In the genomic region with DNA sequence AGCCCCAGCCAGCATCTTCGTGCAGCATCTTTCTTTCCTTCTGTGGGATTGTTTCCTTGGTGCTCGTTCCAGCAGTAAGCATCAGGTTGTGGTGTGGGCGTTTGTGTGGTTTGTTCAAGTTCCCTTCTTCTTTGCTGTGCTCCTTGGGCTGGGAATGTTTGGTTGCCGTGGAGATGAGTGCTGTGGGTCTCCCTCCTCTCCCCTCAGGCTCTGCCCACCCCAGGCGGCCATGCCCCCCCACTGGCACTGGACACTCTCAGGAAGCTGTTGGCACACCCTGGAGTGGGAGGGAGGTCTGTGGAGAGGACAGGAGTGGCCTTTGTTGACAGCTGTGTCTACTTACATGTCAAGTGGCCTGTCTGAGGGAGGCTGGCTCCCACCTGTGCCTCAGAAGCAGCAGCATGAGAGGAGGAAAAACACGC, we compare ENCODE assay signal across 11 cellular contexts. TPM values are rescaled to one million over a fixed set of nuclear protein-coding genes. Genes with fewer than 3 reads are reported as not detected.
DNase-seq lines count a peak whose midpoint lies in the region; ATAC-seq, FAIRE-seq and TF ChIP-seq lines count a peak whose summit lies in the region.
"Had no signal": no experiment of that assay in that cellular context is flagged by ENCODE, and none has a peak within 500 bp of the region (broad histone marks: within the 10 kb centered on the region; RNA-seq: fewer than 3 reads in every experiment).

No MANE protein-coding gene starts in this region.

- DNase-seq in COR-L47 (lab: John Stamatoyannopoulos, UW) (peak; percentile 32), NCI-H1092 (lab: John Stamatoyannopoulos, UW) (peak; percentile 5), K562 (ENCODE audit: extremely low read depth in 1 of 4, low spot score in 3 of 4) (no peak), myocyte (ENCODE audit: low read depth) (peak; percentile 84), OCI-M1 (lab: John Stamatoyannopoulos, UW) (no peak)
- no peak for DNase-seq in activated CD8-positive, alpha-beta memory T cell treated with anti-CD3 and anti-CD28 coated beads, Interleukin-2, amount 50 U/mL, for 48 hours
- no peak for DNase-seq in activated effector memory CD4-positive, alpha-beta T cell treated with anti-CD3 and anti-CD28 coated beads, Interleukin-2, amount 50 U/mL, for 16 hours
- DNase-seq in CD4-positive, alpha-beta memory T cell = no peak
- DNase-seq: effector CD8-positive, alpha-beta T cell; stimulated activated CD4-positive, alpha-beta T cell treated with anti-CD3 and anti-CD28 coated beads, Interleukin-1b, Interleukin-23, amount 100 ng/mL, for 48 hours had no signal

- TF ChIP-seq RAD21 in K562 (CRISPR knock-in tag; conservative IDR thresholded peaks at IDR 0.05 in 1 of 2, IDR thresholded peaks at IDR 0.05 in 1 of 2) = no peak

- POLR2A ChIA-PET in K562 (lab: Yijun Ruan, JAX) = interaction anchor here (1.2 kb wide), 1 partner anchor 11 kb away, joined by 3 read pairs; no protein-coding TSS in a partner anchor
- POLR2A ChIA-PET in CD4-positive, alpha-beta memory T cell (lab: Charles Lee; ENCODE audit: partially characterized antibody) = interaction anchor here (0.6 kb wide), 1 partner anchor 1897 kb away, joined by 3 read pairs; no protein-coding TSS in a partner anchor

- H3K9me1 ChIP-seq in K562 (ENCODE audit: control insufficient read depth, insufficient read depth, low read length) = no peaks in the 10 kb centered on the region

- H3K9me3 ChIP-seq in K562 (replicated peaks; ENCODE audit: control insufficient read depth, insufficient read depth, low read depth, low read length) = no peaks in the 10 kb centered on the region
- no peaks in the 10 kb centered on the region for H3K9me3 ChIP-seq in CD4-positive, alpha-beta memory T cell (ENCODE audit: control insufficient read depth in 1 of 2, low read length in 2 of 2)

- in situ Hi-C loops in K562 (cut with MboI) = no loop called here

- no peak overlapping the region for H3K4me2 ChIP-seq in K562 (ENCODE audit: insufficient read depth, low read length)

- no peak for FAIRE-seq in K562 (lab: Jason Lieb, UNC)
- FAIRE-seq: G401.6 had no signal

- H3K36me3 Mint-ChIP-seq in CD4-positive, alpha-beta memory T cell = peaks cover 17 to 28% of the 10 kb centered on the region in 2 donors

- TF ChIP-seq POLR2A in K562 (conservative IDR thresholded peaks at IDR 0.05) = no peak

- WGBS in K562 (ENCODE audit: insufficient coverage, low coverage, missing lambda C conversion rate) = 66% methylated on average over 6 of the region's 6 CpGs

- no peak overlapping the region for H3K27ac ChIP-seq in K562 (ENCODE audit: extremely low read depth, low read depth, low read length)
- H3K27ac ChIP-seq in CD4-positive, alpha-beta memory T cell (ENCODE audit: low read depth, low read length) = no peak overlapping the region

- H3K4me1 ChIP-seq in K562 (replicated peaks in 1 of 2; ENCODE audit: control insufficient read depth in 2 of 2, insufficient read depth in 2 of 2, low read length in 2 of 2) = peaks cover 8 to 23% of the 10 kb centered on the region in 2 experiments
- H3K4me1 ChIP-seq in CD4-positive, alpha-beta memory T cell (ENCODE audit: insufficient read depth, low read length) = no peaks in the 10 kb centered on the region

- peak overlapping the region in 1 of 7 donors; percentile 64 for H3K27ac Mint-ChIP-seq in CD4-positive, alpha-beta memory T cell

- peaks cover 0 to 14% (median 7%) of the 10 kb centered on the region in 4 donors for H3K4me1 Mint-ChIP-seq in CD4-positive, alpha-beta memory T cell

- peak overlapping the region in 1 of 2 experiments; percentile 27; a peak in 1 of 4 replicates for H3K9ac ChIP-seq in K562 (ENCODE audit: insufficient read depth in 1 of 2, low read depth in 2 of 2, low read length in 2 of 2)

- H3K27me3 Mint-ChIP-seq in CD4-positive, alpha-beta memory T cell = no peaks in the 10 kb centered on the region

- H3K79me2 ChIP-seq in K562 (ENCODE audit: control insufficient read depth, insufficient read depth, low read length) = peaks cover 24% of the 10 kb centered on the region

- no peak overlapping the region for H3K4me3 Mint-ChIP-seq in CD4-positive, alpha-beta memory T cell

- TF ChIP-seq CTCF in K562 (IDR thresholded peaks at IDR 0.05 in 2 of 3, conservative IDR thresholded peaks at IDR 0.05 in 1 of 3; ENCODE audit: insufficient read depth in 2 of 3, low read depth in 1 of 3, low read length in 3 of 3) = no peak

- no peaks in the 10 kb centered on the region for H4K20me1 ChIP-seq in K562 (replicated peaks; ENCODE audit: control insufficient read depth, insufficient read depth, low read length)

- peaks cover 0 to 1% (median 0%) of the 10 kb centered on the region in 8 donors for H3K9me3 Mint-ChIP-seq in CD4-positive, alpha-beta memory T cell

- H3K36me3 ChIP-seq in K562 (ENCODE audit: control insufficient read depth, insufficient read depth, low read length) = peaks cover 26% of the 10 kb centered on the region; the same call in 2 of the 3 replicates
- H3K36me3 ChIP-seq in CD4-positive, alpha-beta memory T cell (ENCODE audit: insufficient read depth, low read length) = peaks cover 5% of the 10 kb centered on the region

- no peaks in the 10 kb centered on the region for H3K27me3 ChIP-seq in K562 (ENCODE audit: control insufficient read depth in 2 of 2, insufficient read depth in 2 of 2, low read length in 2 of 2)
- no peaks in the 10 kb centered on the region for H3K27me3 ChIP-seq in CD4-positive, alpha-beta memory T cell (ENCODE audit: insufficient read depth, low read length)

- CTCF ChIA-PET in K562 (lab: Yijun Ruan, JAX; ENCODE audit: low intra/inter-chr PET ratio) = no interaction called here
- CTCF ChIA-PET in CD4-positive, alpha-beta memory T cell (lab: Charles Lee; ENCODE audit: partially characterized antibody) = interaction anchor here (2.4 kb wide), 1 partner anchor 17 kb away, joined by 8 read pairs; no protein-coding TSS in a partner anchor

- no TSS peak for BruUV-seq in K562 (replicated peaks; lab: Mats Ljungman, UMichigan)

- no peak for TF ChIP-seq EP300 in K562 (IDR thresholded peaks at IDR 0.05; ENCODE audit: low read length)

- intact Hi-C loops in K562 (cut with micrococcal nuclease) = loop anchor here (5.0 kb wide), 1 partner anchor 50 kb away; the partner anchor contains the start of gene LIMD1
- intact Hi-C loops in CD4-positive, alpha-beta memory T cell (cut with micrococcal nuclease) = no loop called here

- no peak for ATAC-seq in K562

- no peak overlapping the region for H3K4me3 ChIP-seq in K562
- no peak overlapping the region for H3K4me3 ChIP-seq in CD4-positive, alpha-beta memory T cell (ENCODE audit: low read length in 2 of 2)

- no peak overlapping the region for H2AFZ ChIP-seq in K562 (ENCODE audit: low read depth, low read length)

TF ChIP-seq in K562, 482 proteins besides CTCF, POLR2A, EP300 and RAD21 (continues in another document):
- no peak for TF ChIP-seq POLR3A (IDR thresholded peaks at IDR 0.05; ENCODE audit: borderline replicate concordance, extremely low read depth, insufficient read depth, insufficient read length)
- no peak for TF ChIP-seq FOS (IDR thresholded peaks at IDR 0.05; ENCODE audit: extremely low read depth, insufficient read length)

RNA-seq across cellular contexts. Expression of gene SACM1L, which starts 46.5 kb away (rescaled TPM):
- total RNA-seq in K562 (2011; cell fraction: chromatin; rRNA removed; ENCODE audit: low replicate concordance) = 66.1 and 180 TPM in 2 replicates
- 30.4 and 44.0 TPM in 2 replicates for total RNA-seq in K562 (2011; cell fraction: nucleolus; rRNA removed)
- 88.9 and 111 TPM in 2 replicates for total RNA-seq in K562 (2011; cell fraction: nucleoplasm; rRNA removed)
- 25.7 and 29.6 TPM in 2 replicates for total RNA-seq in K562 (2014; rRNA removed)
- 37.4 and 41.8 TPM in 2 replicates for total RNA-seq in K562 (2014; rRNA removed; fragmentation: Illumina TruSeq; extraction: Trizol)
- 32.8 and 39.3 TPM in 2 replicates for total RNA-seq in K562 (2015; rRNA removed; fragmentation: Illumina TruSeq; extraction: Trizol)
- total RNA-seq in K562 (2021) = 51.2 and 52.7 TPM in 2 replicates
- polyA plus RNA-seq in K562 (2011; rRNA removed) = 56.6 and 67.2 TPM in 2 replicates
- 7.9 and 21.0 TPM in 2 replicates for polyA plus RNA-seq in K562 (2011; cell fraction: cytosol; rRNA removed)
- 48.2 and 64.0 TPM in 2 replicates for polyA plus RNA-seq in K562 (2011; cell fraction: nucleus; rRNA removed)
- 38.5 and 66.8 TPM in 2 replicates for polyA plus RNA-seq in K562 (2012)
- polyA plus RNA-seq in K562 (2014; fragmentation: Illumina TruSeq; extraction: Trizol) = 45.3 and 50.4 TPM in 2 replicates
- 10 to 100 TPM; 33.0 to 50.4 TPM for polyA plus RNA-seq in K562 (2014; fragmentation: Nextera tagmentation; extraction: Ambion mirVana)
- 40.3 and 43.5 TPM in 2 replicates for polyA plus RNA-seq in K562 (2014; rRNA removed)
- 66.2 and 77.8 TPM in 2 replicates for polyA minus RNA-seq in K562 (2011; rRNA and poly(A)+ RNA removed)
- 36.9 and 46.6 TPM in 2 replicates for polyA minus RNA-seq in K562 (2011; cell fraction: cytosol; rRNA and poly(A)+ RNA removed)
- 47.9 and 88.0 TPM in 2 replicates for polyA minus RNA-seq in K562 (2011; cell fraction: nucleus; rRNA and poly(A)+ RNA removed)
- 18.0 and 30.3 TPM in 2 replicates for total RNA-seq in myocyte
- polyA plus RNA-seq in myocyte (2012) = 16.4 TPM
- 100 to 1,000 TPM in 1 of 2 experiments, 10 to 100 TPM in 1; 95.7 to 104 TPM for total RNA-seq in CD4-positive, alpha-beta memory T cell
- polyA plus RNA-seq in CD4-positive, alpha-beta memory T cell = 10 to 100 TPM; 27.6 to 39.1 TPM

RNA-seq across cellular contexts. Expression of gene LIMD1, which starts 48.2 kb away (rescaled TPM):
- 68.0 and 142 TPM in 2 replicates for total RNA-seq in K562 (2011; cell fraction: chromatin; rRNA removed; ENCODE audit: low replicate concordance)
- 68.2 and 70.8 TPM in 2 replicates for total RNA-seq in K562 (2011; cell fraction: nucleolus; rRNA removed)
- total RNA-seq in K562 (2011; cell fraction: nucleoplasm; rRNA removed) = 73.4 and 82.1 TPM in 2 replicates
- total RNA-seq in K562 (2014; rRNA removed) = 12.4 and 19.0 TPM in 2 replicates
- total RNA-seq in K562 (2014; rRNA removed; fragmentation: Illumina TruSeq; extraction: Trizol) = 12.9 and 15.4 TPM in 2 replicates
- total RNA-seq in K562 (2015; rRNA removed; fragmentation: Illumina TruSeq; extraction: Trizol) = 15.8 and 17.7 TPM in 2 replicates
- total RNA-seq in K562 (2021) = 31.2 and 34.5 TPM in 2 replicates
- polyA plus RNA-seq in K562 (2011; rRNA removed) = 21.2 and 25.8 TPM in 2 replicates
- polyA plus RNA-seq in K562 (2011; cell fraction: cytosol; rRNA removed) = 17.5 and 23.9 TPM in 2 replicates
- polyA plus RNA-seq in K562 (2011; cell fraction: nucleus; rRNA removed) = 64.7 and 116 TPM in 2 replicates
- 16.4 and 17.1 TPM in 2 replicates for polyA plus RNA-seq in K562 (2012)
- 15.7 and 16.9 TPM in 2 replicates for polyA plus RNA-seq in K562 (2014; fragmentation: Illumina TruSeq; extraction: Trizol)
- 1 to 10 TPM; 1.3 to 1.4 TPM for polyA plus RNA-seq in K562 (2014; fragmentation: Nextera tagmentation; extraction: Ambion mirVana)
- polyA plus RNA-seq in K562 (2014; rRNA removed) = 15.6 and 17.5 TPM in 2 replicates
- polyA minus RNA-seq in K562 (2011; rRNA and poly(A)+ RNA removed) = 20.8 and 31.8 TPM in 2 replicates
- 22.5 and 23.9 TPM in 2 replicates for polyA minus RNA-seq in K562 (2011; cell fraction: cytosol; rRNA and poly(A)+ RNA removed)
- 27.7 and 31.9 TPM in 2 replicates for polyA minus RNA-seq in K562 (2011; cell fraction: nucleus; rRNA and poly(A)+ RNA removed)
- total RNA-seq in myocyte = 29.2 and 35.9 TPM in 2 replicates
- 12.4 TPM for polyA plus RNA-seq in myocyte (2012)
- total RNA-seq in CD4-positive, alpha-beta memory T cell = 10 to 100 TPM; 29.1 to 34.0 TPM
- 1 to 10 TPM; 2.6 to 7.5 TPM for polyA plus RNA-seq in CD4-positive, alpha-beta memory T cell

Comparison
In these comparisons a context has a peak if more than half of its experiments do, and no peak if none do; other contexts are left out.
1. DNase-seq: peak in COR-L47 (single experiment), NCI-H1092 (single experiment) and myocyte (single experiment); none in K562 (0 of 4), activated CD8-positive, alpha-beta memory T cell treated with anti-CD3 and anti-CD28 coated beads, Interleukin-2, amount 50 U/mL, for 48 hours (single experiment), activated effector memory CD4-positive, alpha-beta T cell treated with anti-CD3 and anti-CD28 coated beads, Interleukin-2, amount 50 U/mL, for 16 hours (single experiment), CD4-positive, alpha-beta memory T cell (0 of 5) and OCI-M1 (single experiment).